ENCODE assay signal across 1 cellular context in the genomic region with DNA sequence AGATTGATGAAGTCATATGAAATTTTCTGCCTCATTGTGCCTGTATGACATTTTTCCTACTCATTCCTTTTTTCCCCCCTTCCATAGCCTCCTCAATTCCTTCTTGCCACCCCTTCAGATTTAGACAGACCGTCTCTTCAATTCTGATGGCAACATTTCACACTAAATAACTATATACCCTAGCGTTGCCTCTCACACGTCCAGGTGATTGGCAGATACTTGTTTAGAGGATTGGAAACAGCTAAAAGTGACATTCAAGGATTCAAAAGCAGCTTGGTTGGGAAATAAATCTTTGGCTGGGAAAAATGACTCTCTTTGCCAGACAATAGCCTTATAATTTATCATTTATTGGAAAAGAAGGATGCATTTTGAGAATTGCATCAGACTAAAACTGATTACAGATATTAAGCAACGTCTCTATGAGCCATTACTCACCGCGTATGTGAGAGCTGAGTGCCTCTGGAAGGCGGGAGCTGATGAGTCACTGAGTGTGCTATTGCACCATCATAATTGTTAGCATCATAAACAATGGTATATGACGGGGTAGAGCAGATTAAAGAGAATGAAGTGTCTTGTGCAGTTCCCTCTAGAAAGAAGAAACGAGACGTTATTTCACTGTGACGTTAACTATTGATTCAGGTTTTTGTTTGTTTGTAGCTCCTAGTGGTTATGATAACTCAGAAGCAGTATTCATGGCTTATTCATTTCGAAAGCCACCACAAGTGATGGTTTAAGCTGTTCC.
TF ChIP-seq lines count a peak whose summit lies in the region.

No MANE protein-coding gene starts in this region.

TF ChIP-seq in HEK293, 187 proteins besides CTCF, POLR2A, EP300 and RAD21 (continued from another document and continues in another):
- TF ChIP-seq, protein P1, sequence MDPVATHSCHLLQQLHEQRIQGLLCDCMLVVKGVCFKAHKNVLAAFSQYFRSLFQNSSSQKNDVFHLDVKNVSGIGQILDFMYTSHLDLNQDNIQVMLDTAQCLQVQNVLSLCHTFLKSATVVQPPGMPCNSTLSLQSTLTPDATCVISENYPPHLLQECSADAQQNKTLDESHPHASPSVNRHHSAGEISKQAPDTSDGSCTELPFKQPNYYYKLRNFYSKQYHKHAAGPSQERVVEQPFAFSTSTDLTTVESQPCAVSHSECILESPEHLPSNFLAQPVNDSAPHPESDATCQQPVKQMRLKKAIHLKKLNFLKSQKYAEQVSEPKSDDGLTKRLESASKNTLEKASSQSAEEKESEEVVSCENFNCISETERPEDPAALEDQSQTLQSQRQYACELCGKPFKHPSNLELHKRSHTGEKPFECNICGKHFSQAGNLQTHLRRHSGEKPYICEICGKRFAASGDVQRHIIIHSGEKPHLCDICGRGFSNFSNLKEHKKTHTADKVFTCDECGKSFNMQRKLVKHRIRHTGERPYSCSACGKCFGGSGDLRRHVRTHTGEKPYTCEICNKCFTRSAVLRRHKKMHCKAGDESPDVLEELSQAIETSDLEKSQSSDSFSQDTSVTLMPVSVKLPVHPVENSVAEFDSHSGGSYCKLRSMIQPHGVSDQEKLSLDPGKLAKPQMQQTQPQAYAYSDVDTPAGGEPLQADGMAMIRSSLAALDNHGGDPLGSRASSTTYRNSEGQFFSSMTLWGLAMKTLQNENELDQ (tag by site-specific recombination; IDR thresholded peaks at IDR 0.05; ENCODE audit: low read depth): no peak
- TF ChIP-seq ZBTB7A (tag by site-specific recombination; IDR thresholded peaks at IDR 0.05; ENCODE audit: low read depth): no peak
- TF ChIP-seq ZNF837 (tag by site-specific recombination; IDR thresholded peaks at IDR 0.05): no peak
- no peak for TF ChIP-seq ZNF350 (tag by site-specific recombination; IDR thresholded peaks at IDR 0.05)
- no peak for TF ChIP-seq ZNF530 (tag by site-specific recombination; IDR thresholded peaks at IDR 0.05; ENCODE audit: low read depth)
- TF ChIP-seq ZNF585B (tag by site-specific recombination; IDR thresholded peaks at IDR 0.05): no peak
- TF ChIP-seq ZNF138 (tag by site-specific recombination; IDR thresholded peaks at IDR 0.05; ENCODE audit: borderline replicate concordance): no peak
- TF ChIP-seq ZBTB26 (tag by site-specific recombination; optimal IDR thresholded peaks at IDR 0.05): no peak
- TF ChIP-seq ZFP37 (tag by site-specific recombination; IDR thresholded peaks at IDR 0.05): no peak
- no peak for TF ChIP-seq KLF1 (tag by site-specific recombination; IDR thresholded peaks at IDR 0.05)
- TF ChIP-seq GFI1B (tag by site-specific recombination; IDR thresholded peaks at IDR 0.05): no peak
- no peak for TF ChIP-seq ZNF433 (tag by site-specific recombination; IDR thresholded peaks at IDR 0.05; ENCODE audit: low read depth)
- peak; percentile 22; the same call in 1 of the 2 replicates for TF ChIP-seq PATZ1 (tag by site-specific recombination; IDR thresholded peaks at IDR 0.05)
- peak; percentile 64; the same call in 1 of the 2 replicates for TF ChIP-seq PRDM1 (tag by site-specific recombination; IDR thresholded peaks at IDR 0.05)
- no peak for TF ChIP-seq ZNF175 (tag by site-specific recombination; IDR thresholded peaks at IDR 0.05)
- TF ChIP-seq ZNF274 (IDR thresholded peaks at IDR 0.05; ENCODE audit: low read length): no peak
- no peak for TF ChIP-seq ZNF274 (tag by site-specific recombination; IDR thresholded peaks at IDR 0.05; ENCODE audit: borderline replicate concordance)
- TF ChIP-seq ZNF623 (tag by site-specific recombination; IDR thresholded peaks at IDR 0.05): no peak
- TF ChIP-seq, protein P2, sequence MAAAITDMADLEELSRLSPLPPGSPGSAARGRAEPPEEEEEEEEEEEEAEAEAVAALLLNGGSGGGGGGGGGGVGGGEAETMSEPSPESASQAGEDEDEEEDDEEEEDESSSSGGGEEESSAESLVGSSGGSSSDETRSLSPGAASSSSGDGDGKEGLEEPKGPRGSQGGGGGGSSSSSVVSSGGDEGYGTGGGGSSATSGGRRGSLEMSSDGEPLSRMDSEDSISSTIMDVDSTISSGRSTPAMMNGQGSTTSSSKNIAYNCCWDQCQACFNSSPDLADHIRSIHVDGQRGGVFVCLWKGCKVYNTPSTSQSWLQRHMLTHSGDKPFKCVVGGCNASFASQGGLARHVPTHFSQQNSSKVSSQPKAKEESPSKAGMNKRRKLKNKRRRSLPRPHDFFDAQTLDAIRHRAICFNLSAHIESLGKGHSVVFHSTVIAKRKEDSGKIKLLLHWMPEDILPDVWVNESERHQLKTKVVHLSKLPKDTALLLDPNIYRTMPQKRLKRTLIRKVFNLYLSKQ (tag by site-specific recombination; IDR thresholded peaks at IDR 0.05; ENCODE audit: borderline replicate concordance): no peak
- TF ChIP-seq HIC1 (tag by site-specific recombination; IDR thresholded peaks at IDR 0.05): peak; percentile 86
- no peak for TF ChIP-seq ZNF354C (tag by site-specific recombination; IDR thresholded peaks at IDR 0.05; ENCODE audit: borderline replicate concordance, low read depth)
- TF ChIP-seq ZNF248 (tag by site-specific recombination; IDR thresholded peaks at IDR 0.05): no peak
- TF ChIP-seq ZBTB10 (tag by site-specific recombination; IDR thresholded peaks at IDR 0.05): no peak
- TF ChIP-seq ZNF626 (tag by site-specific recombination; IDR thresholded peaks at IDR 0.05): no peak
- no peak for TF ChIP-seq ZNF654 (tag by site-specific recombination; IDR thresholded peaks at IDR 0.05; ENCODE audit: low read depth)
- TF ChIP-seq TCF7L2 (IDR thresholded peaks at IDR 0.05; ENCODE audit: borderline replicate concordance, low read depth, low read length): no peak
- TF ChIP-seq SP7 (tag by site-specific recombination; IDR thresholded peaks at IDR 0.05): peak; percentile 95
- TF ChIP-seq ZBTB1 (tag by site-specific recombination; IDR thresholded peaks at IDR 0.05): peak; percentile 86; the same call in 1 of the 2 replicates
- TF ChIP-seq ZNF670 (tag by site-specific recombination; IDR thresholded peaks at IDR 0.05; ENCODE audit: low read depth): no peak
- TF ChIP-seq HOXA7 (CRISPR knock-in tag; IDR thresholded peaks at IDR 0.05; ENCODE audit: borderline replicate concordance): no peak
- TF ChIP-seq ZNF473 (tag by site-specific recombination; IDR thresholded peaks at IDR 0.05): no peak
- no peak; the same call in 1 of the 2 replicates for TF ChIP-seq ZNF391 (tag by site-specific recombination; IDR thresholded peaks at IDR 0.05; ENCODE audit: borderline replicate concordance, low read depth)
- peak; percentile 71 for TF ChIP-seq ZNF394 (tag by site-specific recombination; IDR thresholded peaks at IDR 0.05; ENCODE audit: borderline replicate concordance)
- TF ChIP-seq ZNF221 (tag by site-specific recombination; IDR thresholded peaks at IDR 0.05; ENCODE audit: borderline replicate concordance): no peak
- TF ChIP-seq SETDB1 (IDR thresholded peaks at IDR 0.05; ENCODE audit: insufficient read length, low read length): no peak
- peak; percentile 52; the same call in 1 of the 2 replicates for TF ChIP-seq ZBTB8A (tag by site-specific recombination; IDR thresholded peaks at IDR 0.05)
- no peak for TF ChIP-seq ZIC2 (tag by site-specific recombination; IDR thresholded peaks at IDR 0.05)
- TF ChIP-seq OVOL3 (tag by site-specific recombination; IDR thresholded peaks at IDR 0.05): no peak
- TF ChIP-seq, protein P3, sequence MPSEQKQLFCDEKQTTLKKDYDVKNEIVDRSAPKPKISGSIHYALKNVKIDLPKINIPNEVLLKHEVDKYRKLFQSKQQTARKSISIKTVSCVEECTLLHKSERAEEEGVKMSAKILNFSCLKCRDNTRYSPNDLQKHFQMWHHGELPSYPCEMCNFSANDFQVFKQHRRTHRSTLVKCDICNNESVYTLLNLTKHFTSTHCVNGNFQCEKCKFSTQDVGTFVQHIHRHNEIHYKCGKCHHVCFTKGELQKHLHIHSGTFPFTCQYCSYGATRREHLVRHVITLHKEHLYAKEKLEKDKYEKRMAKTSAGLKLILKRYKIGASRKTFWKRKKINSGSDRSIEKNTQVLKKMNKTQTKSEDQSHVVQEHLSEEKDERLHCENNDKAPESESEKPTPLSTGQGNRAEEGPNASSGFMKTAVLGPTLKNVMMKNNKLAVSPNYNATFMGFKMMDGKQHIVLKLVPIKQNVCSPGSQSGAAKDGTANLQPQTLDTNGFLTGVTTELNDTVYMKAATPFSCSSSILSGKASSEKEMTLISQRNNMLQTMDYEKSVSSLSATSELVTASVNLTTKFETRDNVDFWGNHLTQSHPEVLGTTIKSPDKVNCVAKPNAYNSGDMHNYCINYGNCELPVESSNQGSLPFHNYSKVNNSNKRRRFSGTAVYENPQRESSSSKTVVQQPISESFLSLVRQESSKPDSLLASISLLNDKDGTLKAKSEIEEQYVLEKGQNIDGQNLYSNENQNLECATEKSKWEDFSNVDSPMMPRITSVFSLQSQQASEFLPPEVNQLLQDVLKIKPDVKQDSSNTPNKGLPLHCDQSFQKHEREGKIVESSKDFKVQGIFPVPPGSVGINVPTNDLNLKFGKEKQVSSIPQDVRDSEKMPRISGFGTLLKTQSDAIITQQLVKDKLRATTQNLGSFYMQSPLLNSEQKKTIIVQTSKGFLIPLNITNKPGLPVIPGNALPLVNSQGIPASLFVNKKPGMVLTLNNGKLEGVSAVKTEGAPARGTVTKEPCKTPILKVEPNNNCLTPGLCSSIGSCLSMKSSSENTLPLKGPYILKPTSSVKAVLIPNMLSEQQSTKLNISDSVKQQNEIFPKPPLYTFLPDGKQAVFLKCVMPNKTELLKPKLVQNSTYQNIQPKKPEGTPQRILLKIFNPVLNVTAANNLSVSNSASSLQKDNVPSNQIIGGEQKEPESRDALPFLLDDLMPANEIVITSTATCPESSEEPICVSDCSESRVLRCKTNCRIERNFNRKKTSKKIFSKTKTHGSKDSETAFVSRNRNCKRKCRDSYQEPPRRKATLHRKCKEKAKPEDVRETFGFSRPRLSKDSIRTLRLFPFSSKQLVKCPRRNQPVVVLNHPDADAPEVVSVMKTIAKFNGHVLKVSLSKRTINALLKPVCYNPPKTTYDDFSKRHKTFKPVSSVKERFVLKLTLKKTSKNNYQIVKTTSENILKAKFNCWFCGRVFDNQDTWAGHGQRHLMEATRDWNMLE (tag by site-specific recombination; conservative IDR thresholded peaks at IDR 0.05; ENCODE audit: low read depth): peak; percentile 78
- TF ChIP-seq ZNF302 (tag by site-specific recombination; IDR thresholded peaks at IDR 0.05; ENCODE audit: low read depth): no peak
- TF ChIP-seq GLI2 (tag by site-specific recombination; IDR thresholded peaks at IDR 0.05; ENCODE audit: borderline replicate concordance, low read depth): no peak
- TF ChIP-seq ZSCAN30 (tag by site-specific recombination; IDR thresholded peaks at IDR 0.05): peak; percentile 60; the same call in 1 of the 2 replicates
- TF ChIP-seq ZNF19 (tag by site-specific recombination; IDR thresholded peaks at IDR 0.05; ENCODE audit: low read depth): no peak
- no peak for TF ChIP-seq ZNF202 (tag by site-specific recombination; IDR thresholded peaks at IDR 0.05; ENCODE audit: borderline replicate concordance)
- no peak for TF ChIP-seq ZNF785 (tag by site-specific recombination; IDR thresholded peaks at IDR 0.05)
